Comparison of ENCODE assay signal across 8 cellular contexts in the genomic region with DNA sequence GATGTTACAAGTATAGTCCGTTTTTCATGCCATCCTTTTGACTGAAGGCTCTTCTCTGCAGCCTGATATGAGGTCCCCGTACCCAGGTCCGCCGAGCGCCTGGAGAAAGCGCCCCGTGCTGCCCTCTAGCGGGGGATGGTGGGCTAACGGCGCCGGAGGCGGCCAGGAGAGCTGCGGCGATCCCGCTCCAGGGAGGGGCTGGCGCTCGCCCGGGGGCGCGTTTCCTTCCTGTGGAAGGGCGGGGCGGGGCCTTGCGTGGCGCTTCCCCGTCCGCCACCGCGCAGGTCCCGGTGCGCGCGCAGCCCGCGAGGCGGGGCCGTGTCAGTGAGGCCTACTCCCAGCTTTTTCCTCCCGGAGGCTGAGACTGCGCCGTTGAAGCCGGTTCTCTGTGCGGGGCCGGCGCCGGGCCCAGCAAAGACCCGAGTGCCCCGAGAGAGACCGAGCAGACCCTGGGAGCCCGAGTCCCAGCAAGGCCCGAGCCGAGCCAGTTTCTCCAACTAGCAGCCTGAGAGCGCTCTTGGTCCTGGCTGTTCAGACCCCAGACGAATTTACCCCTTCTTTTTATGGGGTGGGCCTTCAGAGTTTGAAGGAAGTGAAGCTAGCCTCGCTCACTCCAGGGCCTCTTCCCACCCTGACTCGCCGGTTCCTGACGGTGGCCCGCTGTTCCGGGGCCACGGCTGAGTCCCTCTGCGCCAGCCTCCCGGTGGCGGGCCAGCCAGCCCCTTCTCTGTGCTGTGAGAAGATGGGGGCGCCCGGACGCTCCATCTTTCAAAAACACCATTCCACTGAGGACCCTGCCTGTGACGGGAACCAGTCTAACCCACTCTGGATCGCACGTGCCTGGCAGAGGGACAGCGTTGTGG. TPM values are rescaled to one million over a fixed set of nuclear protein-coding genes. Genes with fewer than 3 reads are reported as not detected.
DNase-seq lines count a peak whose midpoint lies in the region; ATAC-seq and TF ChIP-seq lines count a peak whose summit lies in the region.

No MANE protein-coding gene starts in this region.

- no peaks in the 10 kb centered on the region for H3K27me3 ChIP-seq in BJ (ENCODE audit: control insufficient read depth, insufficient read depth, low read length)

- POLR2A ChIA-PET in BJ (lab: Charles Lee): interaction anchor here (0.5 kb wide), 1 partner anchor 71 kb away, joined by 3 read pairs; no protein-coding TSS in a partner anchor

- ATAC-seq in HG03442 (IDR thresholded peaks at IDR 0.05; ENCODE audit: unreplicated experiment): peak; percentile 90

- peak; percentile 93 for TF ChIP-seq CTCF in BJ (IDR thresholded peaks at IDR 0.05; ENCODE audit: insufficient read depth, low read depth, low read length)
- peak; percentile 95 for TF ChIP-seq CTCF in coronary artery (IDR thresholded peaks at IDR 0.05)

- DNase-seq in BJ (ENCODE audit: low read depth) (peak; percentile 75), GM19238 (ENCODE audit: insufficient read length, low spot score) (peak; percentile 95), NCI-H510A treated with DMSO at 0.1 percent for 48 hours (lab: John Stamatoyannopoulos, UW) (peak; percentile 94), coronary artery (ENCODE audit: low spot score) (peak; percentile 97), left kidney (ENCODE audit: low read depth, low spot score) (peak; percentile 99)
- DNase-seq in activated CD4-positive, alpha-beta T cell treated with anti-CD3 and anti-CD28 coated beads for 48 hours: peak; percentile 99
- DNase-seq in stimulated activated CD4-positive, alpha-beta T cell treated with anti-CD3 and anti-CD28 coated beads, Interleukin-2, amount 100 ng/mL, for 24 hours: peak; percentile 100

- H3K27ac ChIP-seq in coronary artery: peak overlapping the region; percentile 91 to 97

- H3K36me3 ChIP-seq in BJ (ENCODE audit: control insufficient read depth, insufficient read depth, low read length): peaks cover 12% of the 10 kb centered on the region

- H3K4me3 ChIP-seq in BJ (ENCODE audit: low read depth, low read length): peak overlapping the region; percentile 54
- peak overlapping the region; percentile 75 for H3K4me3 ChIP-seq in coronary artery

- CTCF ChIA-PET in BJ (lab: Yijun Ruan, JAX): interaction anchor here (0.6 to 2.0 kb wide), 25 partner anchors 9 to 409 kb away, joined by 3 to 14 read pairs (median 4); partner anchors contain the start of genes FAM120AOS and PHF2

RNA-seq across cellular contexts. Expression of gene PHF2, which starts 9.7 kb away (rescaled TPM):
- 6.5 and 9.4 TPM in 2 replicates for polyA plus RNA-seq in BJ (2011; rRNA removed)
- 4.7 and 4.8 TPM in 2 replicates for polyA minus RNA-seq in BJ (2011; rRNA and poly(A)+ RNA removed)

Comparison
In these comparisons a context has a peak if more than half of its experiments do, and no peak if none do; other contexts are left out.
1. Peak in every context shown above with its lines: DNase-seq, ATAC-seq, H3K4me3 ChIP-seq and H3K27ac ChIP-seq.